Comparison of ENCODE assay signal across 8 cellular contexts in the genomic region with DNA sequence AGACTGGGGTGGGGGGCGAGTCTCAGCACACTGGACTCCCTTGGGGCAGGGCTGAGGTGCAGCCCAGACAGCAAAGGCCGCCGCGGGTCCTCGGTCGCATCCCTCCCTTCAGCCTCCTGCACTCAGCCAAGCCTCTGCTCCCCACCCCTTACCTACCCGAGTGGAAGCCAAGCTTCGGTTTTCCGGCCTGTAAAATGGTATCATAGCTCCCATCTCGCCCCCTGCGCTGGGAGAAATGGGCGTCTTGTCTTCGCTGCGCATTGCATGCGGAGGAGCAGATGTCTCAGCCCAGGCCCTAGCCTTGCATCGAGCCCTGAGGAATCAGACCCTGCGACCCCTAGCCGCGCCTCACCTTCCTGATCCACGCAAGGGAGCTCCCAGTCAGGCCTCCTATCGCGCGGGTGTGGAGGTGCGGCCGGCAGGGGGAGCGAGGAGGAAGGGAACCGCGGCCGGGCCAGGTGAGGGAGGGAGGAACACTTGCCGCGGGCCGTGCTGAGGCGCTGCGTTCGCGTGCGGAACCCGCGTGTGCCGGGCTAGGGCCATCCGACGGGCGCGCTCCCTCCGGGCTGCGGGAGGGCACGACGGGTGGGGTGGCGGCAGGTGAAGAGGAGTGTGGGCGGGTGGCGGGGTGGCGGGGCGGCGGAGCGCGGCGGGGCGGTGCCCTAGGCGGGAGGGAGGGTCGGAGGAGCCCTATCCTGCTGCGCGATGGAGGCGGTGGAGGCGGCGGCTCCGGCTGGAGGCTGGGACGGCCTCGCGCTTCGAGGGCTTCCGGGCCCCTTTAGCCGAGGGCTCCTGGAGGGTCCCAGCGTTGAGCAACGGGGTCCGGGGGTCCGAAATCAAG. TPM values are rescaled to one million over a fixed set of nuclear protein-coding genes. Genes with fewer than 3 reads are reported as not detected.
A peak's percentile ranks its signal among the peaks of the same experiment; 100 is the strongest.
DNase-seq lines count a peak whose midpoint lies in the region; ATAC-seq, FAIRE-seq and TF ChIP-seq lines count a peak whose summit lies in the region.

No MANE protein-coding gene starts in this region.

- H3K27me3 ChIP-seq in HUES48 (ENCODE audit: control insufficient read depth, insufficient read depth, low read length) (peaks cover 98% of the 10 kb centered on the region), mammary epithelial cell (ENCODE audit: insufficient read depth, low read length) (peaks cover 31% of the 10 kb centered on the region)

- H3K27ac Mint-ChIP-seq in CD14-positive monocyte (no peak overlapping the region), WTC11 (no peak overlapping the region)

- peak; percentile 47 for TF ChIP-seq CTCF in CD14-positive monocyte (IDR thresholded peaks at IDR 0.05)
- TF ChIP-seq CTCF in WTC11 (IDR thresholded peaks at IDR 0.05) = 0 out of 2 replicates have a peak, but pooled peaks have one; percentile 17
- TF ChIP-seq CTCF in mammary epithelial cell (conservative IDR thresholded peaks at IDR 0.05 in 1 of 2, IDR thresholded peaks at IDR 0.05 in 1 of 2; ENCODE audit: extremely low read depth in 1 of 2, insufficient read depth in 1 of 2, low read depth in 1 of 2, low read length in 2 of 2) = peak; percentile 44 to 75

- H3K79me2 ChIP-seq in mammary epithelial cell (ENCODE audit: insufficient read depth, low read length) = no peaks in the 10 kb centered on the region

- peak; percentile 5 for ATAC-seq in WTC11
- ATAC-seq in GM21825 (IDR thresholded peaks at IDR 0.05; ENCODE audit: unreplicated experiment) = no peak

- H3K27me3 Mint-ChIP-seq in CD14-positive monocyte (ENCODE audit: low read depth in 3 of 3) (peaks cover 66 to 92% (median 78%) of the 10 kb centered on the region in 3 donors), WTC11 (ENCODE audit: low read depth) (peaks cover 89% of the 10 kb centered on the region)

- H3K9ac ChIP-seq in HUES48 (ENCODE audit: low read depth, low read length) = no peak overlapping the region
- no peak overlapping the region for H3K9ac ChIP-seq in mammary epithelial cell (ENCODE audit: insufficient read depth, low read length)

- peak overlapping the region; percentile 92 for H3K4me2 ChIP-seq in mammary epithelial cell (ENCODE audit: insufficient read depth, low read depth, low read length)

- DNase-seq in CD14-positive monocyte (ENCODE audit: low spot score) = no peak
- DNase-seq in WTC11 (ENCODE audit: low spot score) = peak; percentile 70
- peak; percentile 48 for DNase-seq in mammary epithelial cell
- DNase-seq in lung microvascular endothelial cell (ENCODE audit: low read depth in 2 of 2) = peak; percentile 28 to 73
- DNase-seq in stimulated activated naive CD4-positive, alpha-beta T cell treated with Interleukin-2 at 50 U/mL for 16 hours (lab: John Stamatoyannopoulos, UW) = peak; percentile 43
- DNase-seq in frontal cortex (ENCODE audit: low spot score in 2 of 2) = no peak

- no peak for FAIRE-seq in frontal cortex (lab: Jason Lieb, UNC)

- CTCF ChIA-PET in WTC11 (lab: Charles Lee) = interaction anchor here (0.6 to 7.5 kb wide), 18 partner anchors 8 to 197 kb away, joined by 3 to 110 read pairs (median 4); partner anchors contain the start of gene GP1BB
- CTCF ChIA-PET in mammary epithelial cell (lab: Charles Lee; ENCODE audit: low non-redundant PET) = interaction anchor here (0.6 to 1.2 kb wide), 8 partner anchors 24 to 750 kb away, joined by 3 to 22 read pairs (median 6); no protein-coding TSS in a partner anchor

- peaks cover 10% of the 10 kb centered on the region; the same call in 1 of the 2 replicates for H3K4me1 ChIP-seq in HUES48 (ENCODE audit: control insufficient read depth, insufficient read depth, low read length)
- H3K4me1 ChIP-seq in mammary epithelial cell (ENCODE audit: insufficient read depth, low read length) = peaks cover 16% of the 10 kb centered on the region

- H3K36me3 Mint-ChIP-seq in CD14-positive monocyte (peaks cover 10 to 12% of the 10 kb centered on the region in 2 donors), WTC11 (no peaks in the 10 kb centered on the region)

- dilution Hi-C loops in mammary epithelial cell (cut with HindIII; ENCODE audit: low sequenced_read_pairs) = loop anchor here (5.0 kb wide), 3 partner anchors 76 to 266 kb away; partner anchors contain the start of gene TANGO2

- no peak overlapping the region for H3K27ac ChIP-seq in HUES48 (ENCODE audit: low read depth, low read length)
- H3K27ac ChIP-seq in mammary epithelial cell (ENCODE audit: insufficient read depth, low read depth, low read length) = no peak overlapping the region

- in situ Hi-C loops in mammary epithelial cell (cut with MboI; ENCODE audit: low sequenced_read_pairs in 2 of 2) = loop anchor here (10.0 kb wide), 2 partner anchors 58 to 158 kb away; no protein-coding TSS in a partner anchor

- intact Hi-C loops in CD14-positive monocyte (cut with micrococcal nuclease) (no loop called here), mammary epithelial cell (cut with micrococcal nuclease) (loop anchor here (1.0 to 2.0 kb wide), 2 partner anchors 98 to 154 kb away; partner anchors contain the start of genes GNB1L and RTL10)

- no peaks in the 10 kb centered on the region for H3K36me3 ChIP-seq in HUES48 (ENCODE audit: control insufficient read depth, insufficient read depth, low read length)
- H3K36me3 ChIP-seq in mammary epithelial cell (ENCODE audit: insufficient read depth, low read length) = no peaks in the 10 kb centered on the region

- BruUV-seq in mammary epithelial cell (replicated peaks; lab: Mats Ljungman, UMichigan) = no TSS peak

- H4K20me1 ChIP-seq in mammary epithelial cell (ENCODE audit: insufficient read depth, low read length) = no peaks in the 10 kb centered on the region

- H3K4me3 ChIP-seq in HUES48 (ENCODE audit: low read depth, low read length) (peak overlapping the region; percentile 30; the same call in 1 of the 2 replicates), mammary epithelial cell (replicated peaks in 1 of 3; ENCODE audit: insufficient read depth in 1 of 3, low read depth in 2 of 3, low read length in 3 of 3) (peak overlapping the region in 2 of 3 experiments; percentile 27 to 32)

- POLR2A ChIA-PET in WTC11 (lab: Charles Lee) = no interaction called here

- H3K9me3 Mint-ChIP-seq in CD14-positive monocyte = peaks cover 0 to 30% (median 14%) of the 10 kb centered on the region in 7 donors
- no peaks in the 10 kb centered on the region for H3K9me3 Mint-ChIP-seq in WTC11

- no peaks in the 10 kb centered on the region for H3K9me3 ChIP-seq in HUES48 (ENCODE audit: control insufficient read depth, insufficient read depth, low read length)
- no peaks in the 10 kb centered on the region for H3K9me3 ChIP-seq in mammary epithelial cell (replicated peaks; ENCODE audit: insufficient read depth, low read length)

- WGBS in mammary epithelial cell (ENCODE audit: low coverage, missing lambda C conversion rate) = 19% methylated on average over 19 of the region's 76 CpGs

- peak overlapping the region; percentile 35 for H2AFZ ChIP-seq in mammary epithelial cell (ENCODE audit: low read depth, low read length)

- peak overlapping the region; percentile 90 to 96 for H3K4me3 Mint-ChIP-seq in CD14-positive monocyte
- H3K4me3 Mint-ChIP-seq in WTC11 = peak overlapping the region; percentile 29; the same call in 1 of the 2 replicates

- peaks cover 27% of the 10 kb centered on the region for H3K4me1 Mint-ChIP-seq in CD14-positive monocyte
- H3K4me1 Mint-ChIP-seq in WTC11 = peaks cover 24% of the 10 kb centered on the region

TF ChIP-seq in WTC11, 78 proteins besides CTCF, POLR2A, EP300 and RAD21:
- no peak for TF ChIP-seq NR3C1 (CRISPR knock-in tag; conservative IDR thresholded peaks at IDR 0.05; ENCODE audit: low read depth)
- 0 out of 2 replicates have a peak, but pooled peaks have one; percentile 2 for TF ChIP-seq FOXP1 (CRISPR knock-in tag; IDR thresholded peaks at IDR 0.05; ENCODE audit: borderline replicate concordance)

RNA-seq across cellular contexts. Expression of gene TBX1, which starts 4.1 kb away (rescaled TPM):
- polyA plus RNA-seq in CD14-positive monocyte (not detected), mammary epithelial cell (not detected)
- total RNA-seq in WTC11 (2021) (7.9 to 12.8 TPM (median 9.3 TPM) in 3 replicates), mammary epithelial cell (under 1 TPM in 1 of 2 donors, not detected in 1; 0.17 TPM), lung microvascular endothelial cell (29.0 and 74.2 TPM in 2 replicates), frontal cortex (not detected)
- polyA minus RNA-seq in mammary epithelial cell = not detected

RNA-seq across cellular contexts. Expression of gene GP1BB, which starts 33.2 kb away (rescaled TPM):
- polyA plus RNA-seq in CD14-positive monocyte = 1 to 10 TPM in 1 of 2 donors, under 1 TPM in 1; 0.26 to 1.5 TPM
- total RNA-seq in WTC11 (2021) = 1.4 to 4.3 TPM (median 3.3 TPM) in 3 replicates
- 1 to 10 TPM in 1 of 2 donors, under 1 TPM in 1; 0.21 to 1.5 TPM for total RNA-seq in mammary epithelial cell
- 0.76 TPM for polyA plus RNA-seq in mammary epithelial cell
- polyA minus RNA-seq in mammary epithelial cell = not detected
- total RNA-seq in lung microvascular endothelial cell = 2.6 and 3.0 TPM in 2 replicates
- total RNA-seq in frontal cortex = 24.1 TPM

RNA-seq across cellular contexts. Expression of gene SEPTIN5, which starts 42.2 kb away (rescaled TPM):
- polyA plus RNA-seq in CD14-positive monocyte (under 1 TPM in 1 of 2 donors, not detected in 1; 0.50 TPM), mammary epithelial cell (6.5 TPM)
- total RNA-seq in WTC11 (2021) (12.6 to 22.4 TPM (median 15.2 TPM) in 3 replicates), mammary epithelial cell (10 to 100 TPM in 1 of 2 donors, 1 to 10 TPM in 1; 7.9 to 20.5 TPM), lung microvascular endothelial cell (14.8 and 19.8 TPM in 2 replicates), frontal cortex (132 TPM)
- polyA minus RNA-seq in mammary epithelial cell = 29.6 TPM

Comparison
In these comparisons a context has a peak if more than half of its experiments do, and no peak if none do; other contexts are left out.
1. DNase-seq: peak in WTC11 (single experiment), mammary epithelial cell (single experiment), lung microvascular endothelial cell (2 of 2) and stimulated activated naive CD4-positive, alpha-beta T cell treated with Interleukin-2 at 50 U/mL for 16 hours (single experiment); none in CD14-positive monocyte (single experiment) and frontal cortex (0 of 2).
2. Peak in every context shown above with its lines, with median percentiles within 50 percentile points of each other: CTCF ChIP-seq.